In genomic region chr14:90797451-90797850, GRCh38 we compare ENCODE assay signal across 1 cellular context.
TF ChIP-seq lines count a peak whose summit lies in the region.

No MANE protein-coding gene starts in this region.

TF ChIP-seq in K562, 482 proteins besides CTCF, POLR2A, EP300 and RAD21 (continued from another document):
- TF ChIP-seq ZNF592 (IDR thresholded peaks at IDR 0.05) (0 out of 2 replicates have a peak, but pooled peaks have one; percentile 51), C11orf30 (IDR thresholded peaks at IDR 0.05; ENCODE audit: low read depth) (peak; percentile 18; the same call in 1 of the 2 replicates), ZNF239 (CRISPR knock-in tag; IDR thresholded peaks at IDR 0.05) (no peak), CBFA2T2 (conservative IDR thresholded peaks at IDR 0.05) (no peak)
